Comparison of ENCODE assay signal across 27 cellular contexts in genomic region chr12:103596981-103597380, GRCh38. TPM values are rescaled to one million over a fixed set of nuclear protein-coding genes. Genes with fewer than 3 reads are reported as not detected.
"Had no signal": no experiment of that assay in that cellular context is flagged by ENCODE, and none has a peak within 500 bp of the region (broad histone marks: within the 10 kb centered on the region; RNA-seq: fewer than 3 reads in every experiment).

No MANE protein-coding gene starts in this region.

- H3K4me1 ChIP-seq: SJCRH30 had no signal

- ATAC-seq: K562, Panc1, PC-3, SK-N-SH treated with all-trans-retinoic acid at 6 μM for 48 hours had no signal

- H3K27me3 ChIP-seq: SJCRH30 had no signal

- H3K9me3 ChIP-seq: SJCRH30 had no signal

- DNase-seq: Kasumi-1, MM.1S, NCI-H1048, NCI-H1105, NCI-H1417, NCI-H1436 treated with DMSO at 0.1 percent for 48 hours, NCI-H1694, NCI-H1930, NCI-H2081, NCI-H2107, NCI-H226, NCI-H446, NCI-H510A, NCI-H524 treated with DMSO at 0.1 percent for 48 hours, NCI-H69, NCI-H774, PC-3, SHP77 treated with DMSO at 0.1 percent for 48 hours, SJCRH30 had no signal

- H3K27ac ChIP-seq: KMS-11, RWPE1, SJCRH30 had no signal

- H3K36me3 ChIP-seq: SJCRH30 had no signal

- H3K4me3 ChIP-seq: K562, SJCRH30 had no signal

RNA-seq across cellular contexts. Expression of gene STAB2, which starts 9.9 kb away (rescaled TPM):
- total RNA-seq: HT1080, K562, M059J, PC-3 had no signal
- polyA plus RNA-seq: IgD-negative memory B cell had no signal
